Comparison of ENCODE assay signal across 9 cellular contexts in genomic region chr2:43133336-43133707, GRCh38.
DNase-seq lines count a peak whose midpoint lies in the region; ATAC-seq and TF ChIP-seq lines count a peak whose summit lies in the region.
"Had no signal": no experiment of that assay in that cellular context is flagged by ENCODE, and none has a peak within 500 bp of the region (broad histone marks: within the 10 kb centered on the region; RNA-seq: fewer than 3 reads in every experiment).

No MANE protein-coding gene starts in this region.

- peak overlapping the region; percentile 69 for H3K4me3 Mint-ChIP-seq in natural killer cell treated with Interleukin-12 subunit alpha and Interleukin-12 subunit beta and Interleukin-15 and Interleukin-18, amount 100 ng/mL, for 72 hours

- no peak overlapping the region for H3K18ac ChIP-seq in mesendoderm (ENCODE audit: low read length)

- no peak overlapping the region for H2BK5ac ChIP-seq in mesendoderm (ENCODE audit: low read length)

- peaks cover 96 to 100% (median 100%) of the 10 kb centered on the region in 10 experiments for H3K4me1 ChIP-seq in BLaER1 treated with 17β-estradiol and CSF1 and Interleukin-3, amounts not matched to agents 10 nM and 100 nM
- peaks cover 13 to 15% of the 10 kb centered on the region in 2 donors for H3K4me1 ChIP-seq in ascending aorta
- H3K4me1 ChIP-seq in mesendoderm (ENCODE audit: control insufficient read depth, low read depth, low read length), result peaks cover 1% of the 10 kb centered on the region

- no peak overlapping the region for H4K5ac ChIP-seq in mesendoderm (ENCODE audit: low read length)

- H3K56ac ChIP-seq in mesendoderm (ENCODE audit: low read length), result no peak overlapping the region

- H3K27me3 ChIP-seq in BLaER1 treated with 17β-estradiol and CSF1 and Interleukin-3, amounts not matched to agents 10 nM and 100 nM, result no peaks in the 10 kb centered on the region
- H3K27me3 ChIP-seq in H7 (ENCODE audit: control insufficient read depth, insufficient read depth, low read length) (no peaks in the 10 kb centered on the region), ascending aorta (no peaks in the 10 kb centered on the region), mesendoderm (ENCODE audit: insufficient read depth, low read length, poor library complexity) (no peaks in the 10 kb centered on the region)

- H3K9me3 ChIP-seq in BLaER1 treated with 17β-estradiol and CSF1 and Interleukin-3, amounts not matched to agents 10 nM and 100 nM (replicated peaks in 1 of 11), result no peaks in the 10 kb centered on the region
- H3K9me3 ChIP-seq in ascending aorta, result no peaks in the 10 kb centered on the region

- ATAC-seq in natural killer cell treated with Interleukin-12 subunit alpha and Interleukin-12 subunit beta and Interleukin-15 and Interleukin-18, amount 100 ng/mL, for 72 hours, result no peak
- ATAC-seq in GM21737 (IDR thresholded peaks at IDR 0.05; ENCODE audit: unreplicated experiment), result no peak
- ATAC-seq in HG03432 (IDR thresholded peaks at IDR 0.05; ENCODE audit: unreplicated experiment), result no peak

- H3K4ac ChIP-seq in mesendoderm (ENCODE audit: low read depth, low read length), result no peak overlapping the region

- peak overlapping the region; percentile 50 to 79 (median 66); a peak in 20 of 22 replicates for H3K9ac ChIP-seq in BLaER1 treated with 17β-estradiol and CSF1 and Interleukin-3, amounts not matched to agents 10 nM and 100 nM
- H3K9ac ChIP-seq in mesendoderm (ENCODE audit: low read length), result no peak overlapping the region

- no peak overlapping the region for H2BK120ac ChIP-seq in mesendoderm (ENCODE audit: low read depth, low read length)

- H3K27ac Mint-ChIP-seq in natural killer cell treated with Interleukin-12 subunit alpha and Interleukin-12 subunit beta and Interleukin-15 and Interleukin-18, amount 100 ng/mL, for 72 hours, result peak overlapping the region; percentile 84 to 90

- H3K4me1 Mint-ChIP-seq in natural killer cell treated with Interleukin-12 subunit alpha and Interleukin-12 subunit beta and Interleukin-15 and Interleukin-18, amount 100 ng/mL, for 72 hours (ENCODE audit: low read depth in 2 of 2), result peaks cover 79 to 85% of the 10 kb centered on the region in 2 donors

- no peak overlapping the region for H2AK5ac ChIP-seq in mesendoderm (ENCODE audit: low read length)

- H3K4me2 ChIP-seq in BLaER1 treated with 17β-estradiol and CSF1 and Interleukin-3, amounts not matched to agents 10 nM and 100 nM, result peak overlapping the region; percentile 86 to 97 (median 95)
- no peak overlapping the region for H3K4me2 ChIP-seq in mesendoderm (ENCODE audit: low read length)

- H2BK15ac ChIP-seq in mesendoderm (replicated peaks; ENCODE audit: low read depth), result no peak overlapping the region

- TF ChIP-seq CTCF in ascending aorta (IDR thresholded peaks at IDR 0.05), result no peak

- peak overlapping the region in 2 of 10 experiments; percentile 5 to 8; a peak in 3 of 20 replicates for H3K4me3 ChIP-seq in BLaER1 treated with 17β-estradiol and CSF1 and Interleukin-3, amounts not matched to agents 10 nM and 100 nM
- H3K4me3 ChIP-seq in H7 (ENCODE audit: insufficient read depth, low read depth, low read length), result no peak overlapping the region
- no peak overlapping the region for H3K4me3 ChIP-seq in ascending aorta
- no peak overlapping the region for H3K4me3 ChIP-seq in mesendoderm (ENCODE audit: low read length)

- no peaks in the 10 kb centered on the region for H3K79me2 ChIP-seq in mesendoderm (ENCODE audit: control insufficient read depth, insufficient read depth, low read length)

- peak overlapping the region; percentile 59 to 89 (median 81); a peak in 21 of 22 replicates for H3K27ac ChIP-seq in BLaER1 treated with 17β-estradiol and CSF1 and Interleukin-3, amounts not matched to agents 10 nM and 100 nM
- peak overlapping the region; percentile 22 to 32 for H3K27ac ChIP-seq in ascending aorta
- no peak overlapping the region for H3K27ac ChIP-seq in mesendoderm (ENCODE audit: low read depth, low read length)

- no peaks in the 10 kb centered on the region for H3K9me3 Mint-ChIP-seq in natural killer cell treated with Interleukin-12 subunit alpha and Interleukin-12 subunit beta and Interleukin-15 and Interleukin-18, amount 100 ng/mL, for 72 hours

- 0 out of 22 replicates have a peak, but pooled peaks cover 0 to 3% (median 0%) of the 10 kb centered on the region in 11 experiments for H4K20me1 ChIP-seq in BLaER1 treated with 17β-estradiol and CSF1 and Interleukin-3, amounts not matched to agents 10 nM and 100 nM

- H3K36me3 Mint-ChIP-seq in natural killer cell treated with Interleukin-12 subunit alpha and Interleukin-12 subunit beta and Interleukin-15 and Interleukin-18, amount 100 ng/mL, for 72 hours, result no peaks in the 10 kb centered on the region

- no peaks in the 10 kb centered on the region for H3K36me3 ChIP-seq in BLaER1 treated with 17β-estradiol and CSF1 and Interleukin-3, amounts not matched to agents 10 nM and 100 nM
- H3K36me3 ChIP-seq in H7 (replicated peaks; ENCODE audit: control insufficient read depth, insufficient read depth, low read length) (no peaks in the 10 kb centered on the region), ascending aorta (no peaks in the 10 kb centered on the region), mesendoderm (ENCODE audit: control insufficient read depth, insufficient read depth, low read length) (no peaks in the 10 kb centered on the region)

- no peaks in the 10 kb centered on the region for H3K79me1 ChIP-seq in mesendoderm (ENCODE audit: low read length)

- no peaks in the 10 kb centered on the region for H3K27me3 Mint-ChIP-seq in natural killer cell treated with Interleukin-12 subunit alpha and Interleukin-12 subunit beta and Interleukin-15 and Interleukin-18, amount 100 ng/mL, for 72 hours

- no peak overlapping the region for H3K23ac ChIP-seq in mesendoderm (ENCODE audit: low read length)

- no peak overlapping the region for H4K8ac ChIP-seq in mesendoderm (ENCODE audit: low read depth, low read length)

- DNase-seq in H7, result peak; percentile 50
- DNase-seq in ascending aorta (ENCODE audit: low spot score in 2 of 2), result no peak
- no peak for DNase-seq in natural killer cell treated with Interleukin-12 subunit alpha and Interleukin-12 subunit beta and Interleukin-15 and Interleukin-18, amount 100 ng/mL, for 72 hours (ENCODE audit: low spot score)
- DNase-seq in mesendoderm, result no peak
- DNase-seq in NCI-H2107 treated with DMSO at 0.1 percent for 48 hours (lab: John Stamatoyannopoulos, UW; ENCODE audit: unreplicated experiment), result no peak
- DNase-seq: NCI-H2227 treated with DMSO at 0.1 percent for 48 hours had no signal

- intact Hi-C loops in ascending aorta (cut with DNase I), result loop anchor here (5.0 kb wide), 1 partner anchor 106 kb away; no protein-coding TSS in a partner anchor

- WGBS in mesendoderm (ENCODE audit: extremely low coverage, insufficient coverage, low lambda C conversion rate), result no CpG with 5 or more reads among the region's 4 CpGs
